8 cellular contexts compared by ENCODE assay signal in the genomic region with DNA sequence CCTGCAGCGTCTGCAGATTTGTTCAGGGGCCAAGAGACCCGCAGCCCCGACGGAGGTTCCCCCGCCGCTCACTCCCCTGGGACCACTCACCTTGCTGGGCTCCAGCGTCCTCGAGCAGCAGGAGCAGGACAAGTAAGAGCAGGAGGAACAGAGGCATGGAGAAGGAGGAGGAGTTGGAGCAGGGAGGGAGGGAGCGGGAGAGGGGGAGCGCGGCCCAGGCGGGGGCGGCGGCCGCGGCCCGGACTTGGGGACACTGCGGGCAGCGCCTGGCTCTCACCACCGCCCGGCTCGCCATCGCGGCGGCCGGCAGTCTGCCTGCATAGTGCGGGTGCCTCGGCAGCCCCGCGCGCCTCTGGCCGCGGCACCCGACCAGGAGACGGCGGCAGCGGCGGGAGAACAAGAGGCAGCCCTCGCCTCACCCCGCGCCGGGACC. TPM values are rescaled to one million over a fixed set of nuclear protein-coding genes. Genes with fewer than 3 reads are reported as not detected.
DNase-seq lines count a peak whose midpoint lies in the region; ATAC-seq and TF ChIP-seq lines count a peak whose summit lies in the region.

No MANE protein-coding gene starts in this region.

- TF ChIP-seq CTCF in Panc1 (IDR thresholded peaks at IDR 0.05), result no peak
- TF ChIP-seq CTCF in brain microvascular endothelial cell (IDR thresholded peaks at IDR 0.05; ENCODE audit: low read depth, low read length, missing control alignments), result no peak

- no peaks in the 10 kb centered on the region for H3K9me3 ChIP-seq in Panc1 (ENCODE audit: control insufficient read depth, insufficient read depth, low read depth, low read length)
- H3K9me3 ChIP-seq in iPS-15b (ENCODE audit: control insufficient read depth, insufficient read depth, low read length), result no peaks in the 10 kb centered on the region

- CTCF ChIA-PET in Panc1 (lab: Charles Lee), result interaction anchor here (1.0 kb wide), 1 partner anchor 84 kb away, joined by 4 read pairs; no protein-coding TSS in a partner anchor

- in situ Hi-C loops in Panc1 (cut with HindIII; ENCODE audit: low pct_unique_long_range_greater_than_20kb, low sequenced_read_pairs) (no loop called here), brain microvascular endothelial cell (cut with HindIII; ENCODE audit: low pct_ligation_motif_present, low sequenced_read_pairs) (no loop called here)

- H3K27me3 ChIP-seq in Panc1 (ENCODE audit: control insufficient read depth, insufficient read depth, low read length) (no peaks in the 10 kb centered on the region), brain microvascular endothelial cell (replicated peaks) (no peaks in the 10 kb centered on the region), iPS-15b (ENCODE audit: control insufficient read depth, insufficient read depth, low read length) (no peaks in the 10 kb centered on the region)

- DNase-seq in Ammon's horn (ENCODE audit: low spot score), result peak; percentile 61
- no peak for DNase-seq in Panc1 (ENCODE audit: low read depth, low spot score)
- DNase-seq in brain microvascular endothelial cell, result peak; percentile 48
- DNase-seq in skeletal muscle cell (ENCODE audit: low read depth), result no peak
- no peak for DNase-seq in putamen (ENCODE audit: low spot score)

- intact Hi-C loops in Panc1 (cut with micrococcal nuclease; ENCODE audit: unreplicated experiment), result no loop called here

- peak; percentile 20 for ATAC-seq in GM19025 (IDR thresholded peaks at IDR 0.05; ENCODE audit: low read depth, unreplicated experiment)
- peak; percentile 35 for ATAC-seq in HG03135 (IDR thresholded peaks at IDR 0.05; ENCODE audit: unreplicated experiment)
- ATAC-seq in Panc1, result peak; percentile 67

- H3K36me3 ChIP-seq in Panc1 (ENCODE audit: control insufficient read depth, insufficient read depth, low read length) (peaks cover 11% of the 10 kb centered on the region; the same call in 1 of the 2 replicates), brain microvascular endothelial cell (replicated peaks) (peaks cover 24% of the 10 kb centered on the region), iPS-15b (ENCODE audit: control insufficient read depth, insufficient read depth, low read length) (no peaks in the 10 kb centered on the region)

- POLR2A ChIA-PET in Panc1 (lab: Charles Lee), result no interaction called here

- peak overlapping the region; percentile 82 for H3K27ac ChIP-seq in Panc1 (ENCODE audit: low read length)
- H3K27ac ChIP-seq in brain microvascular endothelial cell, result peak overlapping the region; percentile 84

- BruUV-seq in Panc1 (replicated peaks; lab: Mats Ljungman, UMichigan), result no TSS peak

- H3K4me1 ChIP-seq in Panc1 (ENCODE audit: control insufficient read depth, insufficient read depth, low read length) (peaks cover 14% of the 10 kb centered on the region), iPS-15b (ENCODE audit: control insufficient read depth, insufficient read depth, low read length) (peaks cover 3% of the 10 kb centered on the region)

- H3K4me3 ChIP-seq in Panc1 (ENCODE audit: low read depth in 2 of 2, low read length in 2 of 2), result peak overlapping the region; percentile 80 to 89
- peak overlapping the region; percentile 94 for H3K4me3 ChIP-seq in brain microvascular endothelial cell (ENCODE audit: low read depth, low read length)
- H3K4me3 ChIP-seq in iPS-15b (ENCODE audit: low read depth, low read length), result peak overlapping the region; percentile 80
- peak overlapping the region; percentile 95 for H3K4me3 ChIP-seq in skeletal muscle cell (ENCODE audit: low read depth, low read length)

- H3K9ac ChIP-seq in iPS-15b (ENCODE audit: low read depth, low read length), result peak overlapping the region; percentile 70

RNA-seq across cellular contexts. Expression of gene DCBLD2, which starts 0.4 kb away (rescaled TPM):
- total RNA-seq in Panc1 (2021; ENCODE audit: unreplicated experiment), result 54.4 TPM
- polyA plus RNA-seq in Panc1 (2012; ENCODE audit: insufficient read length), result 14.6 TPM

Comparison
In these comparisons a context has a peak if more than half of its experiments do, and no peak if none do; other contexts are left out.
1. DNase-seq: peak in Ammon's horn (single experiment) and brain microvascular endothelial cell (single experiment); none in Panc1 (single experiment), skeletal muscle cell (single experiment) and putamen (single experiment).
2. Peak in every context shown above with its lines, with median percentiles within 50 percentile points of each other: ATAC-seq and H3K4me3 ChIP-seq.